ENCODE assay signal across 25 cellular contexts in the genomic region with DNA sequence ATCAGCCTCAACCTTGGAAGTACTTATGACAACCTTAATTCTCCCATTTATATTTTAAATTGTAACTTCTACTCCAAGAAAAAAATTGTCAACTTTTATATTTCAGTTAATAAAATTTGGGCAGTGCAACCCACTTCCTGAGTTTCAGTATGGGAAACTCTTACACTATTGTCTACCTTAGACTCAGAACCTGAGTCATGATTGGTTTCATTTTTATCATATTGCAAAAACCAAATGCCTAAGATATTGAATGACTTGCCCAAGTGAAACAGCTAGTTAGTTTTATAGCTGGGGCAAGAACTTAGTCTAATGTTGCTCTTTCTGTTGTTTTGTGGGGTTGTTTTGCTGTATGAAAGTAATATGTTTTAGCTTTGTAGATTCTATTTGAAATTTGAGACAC.
"Had no signal": no experiment of that assay in that cellular context is flagged by ENCODE, and none has a peak within 500 bp of the region (broad histone marks: within the 10 kb centered on the region; RNA-seq: fewer than 3 reads in every experiment).

No MANE protein-coding gene starts in this region.

- H3K4me1 ChIP-seq: heart right ventricle, lower lobe of right lung, psoas muscle, sigmoid colon, stomach, thyroid gland, vagina had no signal

- ATAC-seq: esophagus mucosa; heart right ventricle; left ventricle myocardium superior; lower lobe of right lung; natural killer cell; psoas muscle; right cardiac atrium; stimulated activated effector memory CD8-positive, alpha-beta T cell treated with anti-CD3 and anti-CD28 coated beads, Interleukin-12 subunit alpha, Interleukin-12 subunit beta, amount 100 ng/mL, for 72 hours had no signal

- H3K9me3 ChIP-seq: heart right ventricle, lower lobe of right lung, ovary, psoas muscle, sigmoid colon, stomach, thyroid gland, vagina had no signal

- H3K4me3 ChIP-seq: dorsolateral prefrontal cortex, heart right ventricle, lower lobe of right lung, ovary, psoas muscle, sigmoid colon, stomach, thyroid gland, vagina had no signal

- H3K27me3 ChIP-seq: dorsolateral prefrontal cortex, heart right ventricle, ovary, sigmoid colon, stomach, thyroid gland, vagina had no signal

- H3K27ac ChIP-seq: dorsolateral prefrontal cortex, heart right ventricle, lower lobe of right lung, ovary, psoas muscle, sigmoid colon, stomach, thyroid gland, vagina had no signal

- H3K36me3 ChIP-seq: heart right ventricle, lower lobe of right lung, ovary, sigmoid colon, stomach, thyroid gland, vagina had no signal

- DNase-seq: dorsolateral prefrontal cortex; effector CD4-positive, alpha-beta T cell; foreskin fibroblast; glutamatergic neuron; heart right ventricle; hippocampal formation; kidney glomerular epithelial cell; left ventricle myocardium superior; lower lobe of right lung; natural killer cell; occipital lobe; ovary; posterior cingulate gyrus; psoas muscle; right cardiac atrium; sigmoid colon; stimulated activated CD4-positive, alpha-beta T cell treated with anti-CD3 and anti-CD28 coated beads, Interleukin-2, amount 100 ng/mL, for 24 hours; stimulated activated CD4-positive, alpha-beta T cell treated with anti-CD3 and anti-CD28 coated beads, Interleukin-4, amount 100 ng/mL, for 24 hours; stimulated activated naive CD4-positive, alpha-beta T cell treated with Interleukin-2 at 50 U/mL for 16 hours; stomach; thyroid gland; trophoblast cell had no signal
